In genomic region chr1:146970646-146971045, GRCh38 we compare ENCODE assay signal across 4 cellular contexts. TPM values are rescaled to one million over a fixed set of nuclear protein-coding genes. Genes with fewer than 3 reads are reported as not detected.
DNase-seq lines count a peak whose midpoint lies in the region; ATAC-seq and TF ChIP-seq lines count a peak whose summit lies in the region.
"Not testable (repeated sequence)": the region's sequence is repeated elsewhere in the genome, so short reads cannot be mapped to it uniquely, and the experiment has no call there.

No MANE protein-coding gene starts in this region.

- not testable (repeated sequence) for H3K27me3 Mint-ChIP-seq in MCF 10A (ENCODE audit: insufficient read depth, unreplicated experiment)

- H3K9me3 Mint-ChIP-seq in MCF 10A (ENCODE audit: unreplicated experiment): not testable (repeated sequence)

- CTCF ChIA-PET in PC-3 (lab: Charles Lee); MCF 10A (lab: Yijun Ruan, JAX): not testable (repeated sequence)

- WGBS in psoas muscle, 3 donors: 22 to 41% (median 32%) methylated on average over 2 of the region's 2 CpGs

- not testable (repeated sequence) for H3K4me3 Mint-ChIP-seq in MCF 10A (ENCODE audit: unreplicated experiment)

- H2AFZ ChIP-seq in PC-3 (ENCODE audit: low read length): not testable (repeated sequence)

- not testable (repeated sequence) for H3K9me2 ChIP-seq in PC-3 (replicated peaks; ENCODE audit: low read length)

- H3K27me3 ChIP-seq in PC-3 (ENCODE audit: low read length); psoas muscle (ENCODE audit: insufficient read depth in 3 of 3, low read length in 2 of 3): not testable (repeated sequence)

- not testable (repeated sequence) for H3K4me1 Mint-ChIP-seq in MCF 10A (ENCODE audit: insufficient read depth, unreplicated experiment)

- POLR2A ChIA-PET in PC-3 (lab: Charles Lee; ENCODE audit: unreplicated experiment); MCF 10A (lab: Yijun Ruan, JAX): not testable (repeated sequence)

- intact Hi-C loops in PC-3 (cut with micrococcal nuclease); MCF 10A (cut with micrococcal nuclease); psoas muscle (cut with DNase I): not testable (repeated sequence)

- not testable (repeated sequence) for H3K9me3 ChIP-seq in PC-3 (ENCODE audit: low read length); psoas muscle

- H3K27ac Mint-ChIP-seq in MCF 10A (ENCODE audit: low read depth, unreplicated experiment): peak overlapping the region; percentile 49

- H3F3A ChIP-seq in PC-3 (ENCODE audit: low read length, unreplicated experiment): not testable (repeated sequence)

- ATAC-seq in PC-3, psoas muscle: not testable (repeated sequence)

- H3K27ac ChIP-seq in PC-3 (ENCODE audit: low read length); psoas muscle: not testable (repeated sequence)

- DNase-seq in PC-3 (peak; percentile 4), psoas muscle (peak; percentile 25 to 57), skeletal muscle cell (ENCODE audit: low read depth) (peak; percentile 0)
- DNase-seq in MCF 10A (ENCODE audit: unreplicated experiment): not testable (repeated sequence)

- H3K36me3 Mint-ChIP-seq in MCF 10A (ENCODE audit: insufficient read depth, unreplicated experiment): peaks cover 54% of the 10 kb centered on the region

- H3K4me1 ChIP-seq in PC-3 (ENCODE audit: insufficient read depth, low read length); psoas muscle: not testable (repeated sequence)

- H3K4me3 ChIP-seq in PC-3 (ENCODE audit: low read length); psoas muscle; skeletal muscle cell (ENCODE audit: low read depth, low read length): not testable (repeated sequence)

- not testable (repeated sequence) for H4K20me1 ChIP-seq in PC-3 (ENCODE audit: low read length)

- not testable (repeated sequence) for H3K9ac ChIP-seq in PC-3 (ENCODE audit: low read length)

- H3K4me2 ChIP-seq in PC-3 (ENCODE audit: low read length): not testable (repeated sequence)

- not testable (repeated sequence) for H3K36me3 ChIP-seq in PC-3 (ENCODE audit: low read depth, low read length)
- peaks cover 0 to 33% of the 10 kb centered on the region in 2 donors for H3K36me3 ChIP-seq in psoas muscle (ENCODE audit: insufficient read depth in 1 of 2, low read depth in 1 of 2)

- not testable (repeated sequence) for TF ChIP-seq CTCF in PC-3 (conservative IDR thresholded peaks at IDR 0.05; ENCODE audit: low read depth, low read length); MCF 10A (IDR thresholded peaks at IDR 0.05; ENCODE audit: unreplicated experiment); psoas muscle (IDR thresholded peaks at IDR 0.05)

- not testable (repeated sequence) for BruUV-seq in PC-3 (replicated peaks; lab: Mats Ljungman, UMichigan); MCF 10A (replicated peaks; lab: Mats Ljungman, UMichigan)

- not testable (repeated sequence) for H3K79me2 ChIP-seq in PC-3 (ENCODE audit: low read length)

RNA-seq across cellular contexts. Expression of gene NBPF12, which starts 32.5 kb away (rescaled TPM):
- total RNA-seq in PC-3 (2014; rRNA removed): 7.8 and 8.9 TPM in 2 replicates
- 14.7 and 18.8 TPM in 2 replicates for total RNA-seq in MCF 10A (2022)
- total RNA-seq in psoas muscle: 1 to 10 TPM; 1.6 to 2.7 (median 2.2) TPM
- polyA plus RNA-seq in psoas muscle: 1 to 10 TPM; 1.1 to 2.7 (median 2.0) TPM
